In genomic region chr12:45743247-45743646, GRCh38 we compare ENCODE assay signal across 16 cellular contexts.
"Had no signal": no experiment of that assay in that cellular context is flagged by ENCODE, and none has a peak within 500 bp of the region (broad histone marks: within the 10 kb centered on the region; RNA-seq: fewer than 3 reads in every experiment).

No MANE protein-coding gene starts in this region.

- ATAC-seq: gastroesophageal sphincter had no signal

- DNase-seq: activated CD4-positive, alpha-beta T cell treated with anti-CD3 and anti-CD28 coated beads, Interleukin-2, amount 10 ng/mL, durations not matched to agents 7 days and 5 days; activated gamma-delta T cell; activated T-cell treated with anti-CD3 and anti-CD28 coated beads, Interleukin-2, amount 50 U/mL, for 1 hour; central memory CD4-positive, alpha-beta T cell; cortex of kidney; effector CD8-positive, alpha-beta T cell; pancreas; retina; stimulated activated CD4-positive, alpha-beta T cell treated with anti-CD3 and anti-CD28 coated beads, Interleukin-4, amount 100 ng/mL, for 4 hours; T1000; thyroid gland; uterus; WERI-Rb-1 had no signal

- H3K4me3 Mint-ChIP-seq: activated CD4-positive, alpha-beta T cell treated with anti-CD3 and anti-CD28 coated beads, Interleukin-2, amount 10 ng/mL, durations not matched to agents 7 days and 5 days; neural progenitor cell had no signal

- H3K27me3 Mint-ChIP-seq: activated CD4-positive, alpha-beta T cell treated with anti-CD3 and anti-CD28 coated beads, Interleukin-2, amount 10 ng/mL, durations not matched to agents 7 days and 5 days had no signal

- H3K27ac ChIP-seq: gastroesophageal sphincter, neural progenitor cell, pancreas, skin epidermis, thyroid gland, uterus, WERI-Rb-1 had no signal

- H3K4me1 Mint-ChIP-seq: neural progenitor cell had no signal

- H3K27ac Mint-ChIP-seq: activated CD4-positive, alpha-beta T cell treated with anti-CD3 and anti-CD28 coated beads, Interleukin-2, amount 10 ng/mL, durations not matched to agents 7 days and 5 days; neural progenitor cell had no signal
